ENCODE assay signal across 2 cellular contexts in the genomic region with DNA sequence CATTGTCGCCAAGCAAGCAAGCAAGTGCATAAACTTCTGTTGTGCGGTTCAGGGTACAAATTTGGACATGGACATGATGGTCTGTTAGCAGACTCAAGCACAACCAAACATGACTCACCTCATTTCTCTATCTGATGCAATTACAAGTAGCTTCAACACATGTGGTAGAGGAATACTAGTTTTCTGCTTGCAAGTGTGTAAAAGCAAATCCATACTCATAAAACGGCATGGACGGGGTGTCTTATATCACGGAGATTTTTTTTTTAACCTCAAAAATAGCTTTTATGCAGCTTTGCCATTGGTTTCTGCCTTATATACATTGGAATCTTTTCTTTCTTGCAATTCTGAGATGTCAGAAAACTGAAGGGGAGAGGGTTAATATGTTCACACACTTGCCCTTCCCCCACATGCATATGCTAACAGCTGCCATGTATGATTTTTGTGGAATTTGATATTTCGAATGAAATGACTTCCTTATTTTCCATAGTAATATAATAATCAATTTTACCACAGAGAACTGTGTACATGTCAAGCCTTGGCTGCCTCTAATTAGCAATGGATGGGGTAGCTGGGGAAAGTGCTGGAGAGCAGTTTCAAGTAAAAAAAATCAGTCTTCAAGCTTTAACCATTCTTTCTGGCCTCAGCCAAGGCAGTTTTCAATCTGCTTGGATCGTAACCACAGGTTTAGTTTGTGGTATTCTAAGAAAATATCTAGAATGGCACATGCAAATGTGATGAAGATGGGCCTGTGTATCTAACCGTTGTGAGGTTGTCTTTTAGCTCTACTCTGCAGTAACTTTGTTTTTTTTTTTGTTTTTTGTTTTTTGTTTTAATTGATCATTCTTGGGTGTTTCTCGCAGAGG.
A peak's percentile ranks its signal among the peaks of the same experiment; 100 is the strongest.
TF ChIP-seq lines count a peak whose summit lies in the region.

No MANE protein-coding gene starts in this region.

TF ChIP-seq in HepG2, 621 proteins besides CTCF, POLR2A, EP300 and RAD21 (continued from another document):
- TF ChIP-seq, protein P1, sequence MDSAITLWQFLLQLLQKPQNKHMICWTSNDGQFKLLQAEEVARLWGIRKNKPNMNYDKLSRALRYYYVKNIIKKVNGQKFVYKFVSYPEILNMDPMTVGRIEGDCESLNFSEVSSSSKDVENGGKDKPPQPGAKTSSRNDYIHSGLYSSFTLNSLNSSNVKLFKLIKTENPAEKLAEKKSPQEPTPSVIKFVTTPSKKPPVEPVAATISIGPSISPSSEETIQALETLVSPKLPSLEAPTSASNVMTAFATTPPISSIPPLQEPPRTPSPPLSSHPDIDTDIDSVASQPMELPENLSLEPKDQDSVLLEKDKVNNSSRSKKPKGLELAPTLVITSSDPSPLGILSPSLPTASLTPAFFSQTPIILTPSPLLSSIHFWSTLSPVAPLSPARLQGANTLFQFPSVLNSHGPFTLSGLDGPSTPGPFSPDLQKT (CRISPR knock-in tag; IDR thresholded peaks at IDR 0.05; ENCODE audit: borderline replicate concordance) = no peak
- TF ChIP-seq CEBPB (IDR thresholded peaks at IDR 0.05; ENCODE audit: borderline replicate concordance, low read depth, low read length) (peak; percentile 54; the same call in 1 of the 2 replicates), ZNF629 (CRISPR knock-in tag; conservative IDR thresholded peaks at IDR 0.05) (no peak)
- TF ChIP-seq, protein P2, sequence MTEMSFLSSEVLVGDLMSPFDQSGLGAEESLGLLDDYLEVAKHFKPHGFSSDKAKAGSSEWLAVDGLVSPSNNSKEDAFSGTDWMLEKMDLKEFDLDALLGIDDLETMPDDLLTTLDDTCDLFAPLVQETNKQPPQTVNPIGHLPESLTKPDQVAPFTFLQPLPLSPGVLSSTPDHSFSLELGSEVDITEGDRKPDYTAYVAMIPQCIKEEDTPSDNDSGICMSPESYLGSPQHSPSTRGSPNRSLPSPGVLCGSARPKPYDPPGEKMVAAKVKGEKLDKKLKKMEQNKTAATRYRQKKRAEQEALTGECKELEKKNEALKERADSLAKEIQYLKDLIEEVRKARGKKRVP (CRISPR knock-in tag; IDR thresholded peaks at IDR 0.05) = peak in 1 of 2 experiments; percentile 83; a peak in 2 of 4 replicates

TF ChIP-seq in SK-N-SH, 30 proteins besides CTCF, POLR2A, EP300 and RAD21 (continued from another document):
- TF ChIP-seq, protein P3, sequence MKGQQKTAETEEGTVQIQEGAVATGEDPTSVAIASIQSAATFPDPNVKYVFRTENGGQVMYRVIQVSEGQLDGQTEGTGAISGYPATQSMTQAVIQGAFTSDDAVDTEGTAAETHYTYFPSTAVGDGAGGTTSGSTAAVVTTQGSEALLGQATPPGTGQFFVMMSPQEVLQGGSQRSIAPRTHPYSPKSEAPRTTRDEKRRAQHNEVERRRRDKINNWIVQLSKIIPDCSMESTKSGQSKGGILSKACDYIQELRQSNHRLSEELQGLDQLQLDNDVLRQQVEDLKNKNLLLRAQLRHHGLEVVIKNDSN (IDR thresholded peaks at IDR 0.05; ENCODE audit: borderline replicate concordance, low read depth) = no peak
- no peak for TF ChIP-seq MXI1 (IDR thresholded peaks at IDR 0.05; ENCODE audit: low read depth, low read length)
- TF ChIP-seq SMC3 (IDR thresholded peaks at IDR 0.05; ENCODE audit: low read depth, low read length) = no peak
- TF ChIP-seq POLR2AphosphoS5 (IDR thresholded peaks at IDR 0.05; ENCODE audit: low read depth, low read length) = no peak
- TF ChIP-seq, protein P4, sequence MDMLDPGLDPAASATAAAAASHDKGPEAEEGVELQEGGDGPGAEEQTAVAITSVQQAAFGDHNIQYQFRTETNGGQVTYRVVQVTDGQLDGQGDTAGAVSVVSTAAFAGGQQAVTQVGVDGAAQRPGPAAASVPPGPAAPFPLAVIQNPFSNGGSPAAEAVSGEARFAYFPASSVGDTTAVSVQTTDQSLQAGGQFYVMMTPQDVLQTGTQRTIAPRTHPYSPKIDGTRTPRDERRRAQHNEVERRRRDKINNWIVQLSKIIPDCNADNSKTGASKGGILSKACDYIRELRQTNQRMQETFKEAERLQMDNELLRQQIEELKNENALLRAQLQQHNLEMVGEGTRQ (IDR thresholded peaks at IDR 0.05; ENCODE audit: borderline replicate concordance, low read depth, low read length) = no peak
- no peak for TF ChIP-seq RXRA (IDR thresholded peaks at IDR 0.05; ENCODE audit: borderline replicate concordance, low read depth)
- TF ChIP-seq, protein P5, sequence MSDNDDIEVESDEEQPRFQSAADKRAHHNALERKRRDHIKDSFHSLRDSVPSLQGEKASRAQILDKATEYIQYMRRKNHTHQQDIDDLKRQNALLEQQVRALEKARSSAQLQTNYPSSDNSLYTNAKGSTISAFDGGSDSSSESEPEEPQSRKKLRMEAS (IDR thresholded peaks at IDR 0.05; ENCODE audit: low read depth) = no peak
- TF ChIP-seq, protein P6, sequence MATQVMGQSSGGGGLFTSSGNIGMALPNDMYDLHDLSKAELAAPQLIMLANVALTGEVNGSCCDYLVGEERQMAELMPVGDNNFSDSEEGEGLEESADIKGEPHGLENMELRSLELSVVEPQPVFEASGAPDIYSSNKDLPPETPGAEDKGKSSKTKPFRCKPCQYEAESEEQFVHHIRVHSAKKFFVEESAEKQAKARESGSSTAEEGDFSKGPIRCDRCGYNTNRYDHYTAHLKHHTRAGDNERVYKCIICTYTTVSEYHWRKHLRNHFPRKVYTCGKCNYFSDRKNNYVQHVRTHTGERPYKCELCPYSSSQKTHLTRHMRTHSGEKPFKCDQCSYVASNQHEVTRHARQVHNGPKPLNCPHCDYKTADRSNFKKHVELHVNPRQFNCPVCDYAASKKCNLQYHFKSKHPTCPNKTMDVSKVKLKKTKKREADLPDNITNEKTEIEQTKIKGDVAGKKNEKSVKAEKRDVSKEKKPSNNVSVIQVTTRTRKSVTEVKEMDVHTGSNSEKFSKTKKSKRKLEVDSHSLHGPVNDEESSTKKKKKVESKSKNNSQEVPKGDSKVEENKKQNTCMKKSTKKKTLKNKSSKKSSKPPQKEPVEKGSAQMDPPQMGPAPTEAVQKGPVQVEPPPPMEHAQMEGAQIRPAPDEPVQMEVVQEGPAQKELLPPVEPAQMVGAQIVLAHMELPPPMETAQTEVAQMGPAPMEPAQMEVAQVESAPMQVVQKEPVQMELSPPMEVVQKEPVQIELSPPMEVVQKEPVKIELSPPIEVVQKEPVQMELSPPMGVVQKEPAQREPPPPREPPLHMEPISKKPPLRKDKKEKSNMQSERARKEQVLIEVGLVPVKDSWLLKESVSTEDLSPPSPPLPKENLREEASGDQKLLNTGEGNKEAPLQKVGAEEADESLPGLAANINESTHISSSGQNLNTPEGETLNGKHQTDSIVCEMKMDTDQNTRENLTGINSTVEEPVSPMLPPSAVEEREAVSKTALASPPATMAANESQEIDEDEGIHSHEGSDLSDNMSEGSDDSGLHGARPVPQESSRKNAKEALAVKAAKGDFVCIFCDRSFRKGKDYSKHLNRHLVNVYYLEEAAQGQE (IDR thresholded peaks at IDR 0.05; ENCODE audit: low read depth, low read length) = no peak
- TF ChIP-seq, protein P7, sequence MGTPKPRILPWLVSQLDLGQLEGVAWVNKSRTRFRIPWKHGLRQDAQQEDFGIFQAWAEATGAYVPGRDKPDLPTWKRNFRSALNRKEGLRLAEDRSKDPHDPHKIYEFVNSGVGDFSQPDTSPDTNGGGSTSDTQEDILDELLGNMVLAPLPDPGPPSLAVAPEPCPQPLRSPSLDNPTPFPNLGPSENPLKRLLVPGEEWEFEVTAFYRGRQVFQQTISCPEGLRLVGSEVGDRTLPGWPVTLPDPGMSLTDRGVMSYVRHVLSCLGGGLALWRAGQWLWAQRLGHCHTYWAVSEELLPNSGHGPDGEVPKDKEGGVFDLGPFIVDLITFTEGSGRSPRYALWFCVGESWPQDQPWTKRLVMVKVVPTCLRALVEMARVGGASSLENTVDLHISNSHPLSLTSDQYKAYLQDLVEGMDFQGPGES (IDR thresholded peaks at IDR 0.05; ENCODE audit: low read depth, low read length) = no peak
